Comparison of ENCODE assay signal across 10 cellular contexts in the genomic region with DNA sequence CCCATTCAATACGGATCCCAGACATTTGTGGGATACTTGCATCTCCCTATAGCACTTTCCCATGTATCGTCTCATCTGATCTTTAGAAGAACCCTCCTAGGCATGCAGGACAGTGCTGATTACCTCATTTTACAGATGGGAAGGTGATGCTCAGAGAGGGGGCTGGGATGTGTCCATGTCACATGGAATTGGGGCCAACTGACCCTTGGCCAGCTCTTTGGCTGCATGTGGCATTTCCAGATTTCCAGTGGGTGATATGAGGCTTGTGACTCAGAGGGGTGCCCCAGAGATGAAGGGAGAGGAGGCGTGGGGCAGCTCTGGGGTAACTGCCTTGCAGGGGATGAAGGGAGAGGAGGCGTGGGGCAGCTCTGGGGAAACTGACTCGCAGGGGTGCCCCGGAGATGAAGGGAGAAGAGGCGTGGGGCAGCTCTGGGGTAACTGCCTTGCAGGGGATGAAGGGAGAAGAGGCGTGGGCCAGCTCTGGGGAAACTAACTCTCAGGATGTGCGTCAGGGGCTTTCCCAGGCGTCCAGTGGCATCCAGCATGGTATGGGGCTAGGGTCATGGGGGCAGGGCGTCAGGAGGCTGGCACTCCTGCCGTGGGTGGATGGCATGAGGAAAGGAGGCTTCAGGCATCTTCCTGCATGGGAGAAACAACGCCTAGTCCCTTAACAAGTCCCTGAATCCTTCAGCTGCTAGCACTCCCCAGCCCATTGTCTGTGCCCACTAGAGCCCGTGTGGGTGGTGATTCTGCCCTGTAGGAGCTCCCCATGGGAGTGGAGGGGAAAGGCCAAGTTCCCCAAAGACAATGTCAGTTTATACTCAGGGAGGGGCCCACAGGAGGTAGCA. TPM values are rescaled to one million over a fixed set of nuclear protein-coding genes. Genes with fewer than 3 reads are reported as not detected.
DNase-seq lines count a peak whose midpoint lies in the region; ATAC-seq and TF ChIP-seq lines count a peak whose summit lies in the region.
"Had no signal": no experiment of that assay in that cellular context is flagged by ENCODE, and none has a peak within 500 bp of the region (broad histone marks: within the 10 kb centered on the region; RNA-seq: fewer than 3 reads in every experiment).

No MANE protein-coding gene starts in this region.

- H3K27ac Mint-ChIP-seq in activated naive CD4-positive, alpha-beta T cell treated with anti-CD3 and anti-CD28 coated beads, Interleukin-2, amount 50 U/mL, for 72 hours, result peak overlapping the region; percentile 70 to 77
- H3K27ac Mint-ChIP-seq in mesothelial cell of epicardium, result peak overlapping the region; percentile 36

- peaks cover 61% of the 10 kb centered on the region for H3K27me3 ChIP-seq in gastroesophageal sphincter
- H3K27me3 ChIP-seq in uterus, result no peaks in the 10 kb centered on the region
- peaks cover 0 to 25% of the 10 kb centered on the region in 2 donors for H3K27me3 ChIP-seq in tibial artery

- peak; percentile 46 for DNase-seq in stimulated activated CD4-positive, alpha-beta T cell treated with anti-CD3 and anti-CD28 coated beads, Interleukin-15, amount 100 ng/mL, for 24 hours
- DNase-seq in stimulated activated CD4-positive, alpha-beta T cell treated with anti-CD3 and anti-CD28 coated beads, Interleukin-4, amount 100 ng/mL, for 1 hour, result no peak
- DNase-seq in activated naive CD4-positive, alpha-beta T cell treated with anti-CD3 and anti-CD28 coated beads, Interleukin-2, amount 50 U/mL, for 72 hours (ENCODE audit: low spot score in 2 of 2), result no peak
- DNase-seq in mesothelial cell of epicardium (ENCODE audit: low spot score in 2 of 2, unreplicated experiment in 2 of 2), result no peak
- DNase-seq in uterus, result no peak
- DNase-seq in tibial artery, result no peak
- DNase-seq: anterior cingulate cortex had no signal

- H3K4me1 Mint-ChIP-seq in mesothelial cell of epicardium, result peaks cover 9% of the 10 kb centered on the region

- no peak overlapping the region for H3K4me3 ChIP-seq in gastroesophageal sphincter
- no peak overlapping the region for H3K4me3 ChIP-seq in uterus
- no peak overlapping the region for H3K4me3 ChIP-seq in tibial artery
- H3K4me3 ChIP-seq: lung had no signal

- WGBS in gastroesophageal sphincter (ENCODE audit: low coverage in 1 of 2), 2 donors, result 60 to 93% methylated on average over 6 to 9 of the region's 14 CpGs

- peaks cover 15% of the 10 kb centered on the region for H3K27me3 Mint-ChIP-seq in mesothelial cell of epicardium (ENCODE audit: low read depth)

- no peak for TF ChIP-seq CTCF in mesothelial cell of epicardium (IDR thresholded peaks at IDR 0.05; ENCODE audit: unreplicated experiment)
- TF ChIP-seq CTCF in gastroesophageal sphincter (IDR thresholded peaks at IDR 0.05), result no peak
- TF ChIP-seq CTCF in uterus (IDR thresholded peaks at IDR 0.05), result no peak
- no peak for TF ChIP-seq CTCF in tibial artery (IDR thresholded peaks at IDR 0.05)

- no peaks in the 10 kb centered on the region for H3K36me3 ChIP-seq in gastroesophageal sphincter
- no peaks in the 10 kb centered on the region for H3K36me3 ChIP-seq in uterus
- no peaks in the 10 kb centered on the region for H3K36me3 ChIP-seq in tibial artery

- TF ChIP-seq POLR2A in gastroesophageal sphincter (IDR thresholded peaks at IDR 0.05), result no peak
- TF ChIP-seq POLR2A in uterus (IDR thresholded peaks at IDR 0.05), result no peak

- peaks cover 0 to 1% of the 10 kb centered on the region in 2 donors for H3K9me3 Mint-ChIP-seq in activated naive CD4-positive, alpha-beta T cell treated with anti-CD3 and anti-CD28 coated beads, Interleukin-2, amount 50 U/mL, for 72 hours
- H3K9me3 Mint-ChIP-seq in mesothelial cell of epicardium, result no peaks in the 10 kb centered on the region

- H3K36me3 Mint-ChIP-seq in activated naive CD4-positive, alpha-beta T cell treated with anti-CD3 and anti-CD28 coated beads, Interleukin-2, amount 50 U/mL, for 72 hours, result no peaks in the 10 kb centered on the region
- no peaks in the 10 kb centered on the region for H3K36me3 Mint-ChIP-seq in mesothelial cell of epicardium

- H3K27ac ChIP-seq in gastroesophageal sphincter (no peak overlapping the region), uterus (no peak overlapping the region), tibial artery (no peak overlapping the region)

- H3K9me3 ChIP-seq in gastroesophageal sphincter (no peaks in the 10 kb centered on the region), uterus (no peaks in the 10 kb centered on the region), tibial artery (no peaks in the 10 kb centered on the region)

- peaks cover 0 to 37% (median 24%) of the 10 kb centered on the region in 3 donors for H3K4me1 ChIP-seq in gastroesophageal sphincter
- H3K4me1 ChIP-seq in uterus, result peaks cover 0 to 6% of the 10 kb centered on the region in 2 donors
- peaks cover 7 to 36% (median 26%) of the 10 kb centered on the region in 4 donors for H3K4me1 ChIP-seq in tibial artery

- intact Hi-C loops in uterus (cut with DNase I; ENCODE audit: low total_unique reads), result no loop called here
- intact Hi-C loops in tibial artery (cut with DNase I; ENCODE audit: low total_unique reads), result no loop called here

- no peak for TF ChIP-seq EP300 in gastroesophageal sphincter (IDR thresholded peaks at IDR 0.05)

- ATAC-seq in activated naive CD4-positive, alpha-beta T cell treated with anti-CD3 and anti-CD28 coated beads, Interleukin-2, amount 50 U/mL, for 72 hours, result peak in 1 of 2 donors; percentile 36
- no peak for ATAC-seq in gastroesophageal sphincter
- ATAC-seq in HG03139 (IDR thresholded peaks at IDR 0.05; ENCODE audit: unreplicated experiment), result no peak

- no peak overlapping the region for H3K4me3 Mint-ChIP-seq in mesothelial cell of epicardium

RNA-seq across cellular contexts. Expression of a gene that starts 11.9 kb away (rescaled TPM):
- 10 to 100 TPM; 44.8 to 48.0 TPM for total RNA-seq in activated naive CD4-positive, alpha-beta T cell treated with anti-CD3 and anti-CD28 coated beads, Interleukin-2, amount 50 U/mL, for 72 hours
- 50.7 to 51.9 TPM (median 51.3 TPM) in 3 replicates for total RNA-seq in mesothelial cell of epicardium
- 10 to 100 TPM; 44.6 to 55.9 (median 45.6) TPM for total RNA-seq in gastroesophageal sphincter
- total RNA-seq in uterus, result 10 to 100 TPM; 37.4 to 59.9 (median 57.3) TPM

RNA-seq across cellular contexts. Expression of a gene that starts 12.5 kb away (rescaled TPM):
- 10 to 100 TPM; 17.8 to 50.8 TPM for total RNA-seq in activated naive CD4-positive, alpha-beta T cell treated with anti-CD3 and anti-CD28 coated beads, Interleukin-2, amount 50 U/mL, for 72 hours
- total RNA-seq in mesothelial cell of epicardium (26.2 to 26.7 TPM (median 26.6 TPM) in 3 replicates), gastroesophageal sphincter (10 to 100 TPM; 16.2 to 22.2 (median 17.8) TPM), uterus (10 to 100 TPM in 3 of 4 donors, 1 to 10 TPM in 1; 9.2 to 45.3 (median 22.8) TPM)
